In the genomic region with DNA sequence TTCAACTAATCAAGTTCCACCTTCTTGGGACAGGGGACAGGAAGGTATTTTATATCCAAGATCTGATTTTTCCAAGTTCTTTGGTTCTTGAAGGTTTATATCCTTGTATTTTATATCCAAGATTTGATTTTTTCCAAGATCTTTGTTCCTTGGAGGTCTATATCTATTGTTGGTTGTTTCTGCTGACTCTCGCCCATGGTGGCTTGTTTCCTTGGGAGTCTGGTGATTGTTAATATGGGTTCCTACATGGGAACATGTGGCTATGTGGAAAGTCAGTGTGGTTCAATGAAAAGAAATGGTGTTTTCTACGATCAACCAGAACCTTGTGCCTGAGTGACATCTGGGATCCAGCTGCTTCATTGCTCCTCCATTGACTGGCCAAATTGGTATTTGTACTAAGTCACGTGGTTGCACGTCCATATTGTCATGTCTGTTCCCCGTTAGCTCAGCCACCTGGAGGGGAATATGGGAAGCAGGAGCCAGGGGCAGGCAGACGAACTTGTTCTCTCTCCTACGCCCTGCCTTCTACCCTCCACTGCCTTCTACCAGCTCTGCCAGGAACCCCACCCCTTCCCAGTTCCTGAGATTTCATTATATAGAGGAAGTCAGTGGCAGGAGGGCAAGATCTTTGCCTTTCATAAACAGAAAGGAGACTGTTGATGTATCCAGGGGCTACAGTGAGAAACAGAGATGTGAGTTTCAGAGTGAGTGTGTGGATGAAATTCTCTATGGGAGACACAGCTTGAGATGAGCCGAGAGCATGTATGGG, we compare ENCODE assay signal across 31 cellular contexts. TPM values are rescaled to one million over a fixed set of nuclear protein-coding genes. Genes with fewer than 3 reads are reported as not detected.
DNase-seq lines count a peak whose midpoint lies in the region; ATAC-seq, FAIRE-seq and TF ChIP-seq lines count a peak whose summit lies in the region.
"Had no signal": no experiment of that assay in that cellular context is flagged by ENCODE, and none has a peak within 500 bp of the region (broad histone marks: within the 10 kb centered on the region; RNA-seq: fewer than 3 reads in every experiment).

No MANE protein-coding gene starts in this region.

- peak overlapping the region; percentile 91; the same call in 1 of the 2 replicates for H2BK12ac ChIP-seq in H1 (ENCODE audit: low read depth, low read length)
- no peak overlapping the region for H2BK12ac ChIP-seq in trophoblast cell (ENCODE audit: low read length)

- H3K4me1 ChIP-seq in right lobe of liver: no peaks in the 10 kb centered on the region
- no peaks in the 10 kb centered on the region for H3K4me1 ChIP-seq in HepG2 (ENCODE audit: insufficient read depth, low read length)
- H3K4me1 ChIP-seq in H1 (replicated peaks in 1 of 4; ENCODE audit: control insufficient read depth in 3 of 4, insufficient read depth in 4 of 4, low read length in 3 of 4): peaks cover 11 to 17% (median 13%) of the 10 kb centered on the region in 4 experiments
- H3K4me1 ChIP-seq in upper lobe of right lung: no peaks in the 10 kb centered on the region
- H3K4me1 ChIP-seq in trophoblast cell (ENCODE audit: control insufficient read depth in 1 of 2, insufficient read depth in 2 of 2, low read length in 2 of 2): peaks cover 4 to 7% of the 10 kb centered on the region in 2 experiments
- H3K4me1 ChIP-seq: ascending aorta, SJCRH30 had no signal

- no peak for TF ChIP-seq CTCF in right lobe of liver (IDR thresholded peaks at IDR 0.05)
- TF ChIP-seq CTCF in HepG2 (CRISPR knock-in tag; IDR thresholded peaks at IDR 0.05): no peak
- TF ChIP-seq CTCF in H1 (IDR thresholded peaks at IDR 0.05; ENCODE audit: control extremely low read depth in 1 of 3, insufficient read depth in 1 of 3, low read depth in 1 of 3, low read length in 3 of 3): no peak
- no peak for TF ChIP-seq CTCF in upper lobe of right lung (IDR thresholded peaks at IDR 0.05)

- no peak overlapping the region for H3K56ac ChIP-seq in H1 (replicated peaks; ENCODE audit: insufficient read length, low read depth, low read length)

- peak overlapping the region; percentile 55; the same call in 1 of the 2 replicates for H2BK15ac ChIP-seq in H1 (ENCODE audit: low read length)

- H4K12ac ChIP-seq in trophoblast cell (ENCODE audit: low read depth, low read length): no peak overlapping the region

- H3K4ac ChIP-seq in H1 (replicated peaks; ENCODE audit: insufficient read length, low read depth, low read length) (no peak overlapping the region), trophoblast cell (ENCODE audit: low read depth, low read length) (no peak overlapping the region)

- H2AFZ ChIP-seq in HepG2 (ENCODE audit: low read length) (no peak overlapping the region), H1 (ENCODE audit: low read length) (no peak overlapping the region), trophoblast cell (ENCODE audit: insufficient read depth, low read length, poor library complexity) (no peak overlapping the region)

- H3K4me2 ChIP-seq in HepG2 (ENCODE audit: low read depth, low read length): no peak overlapping the region
- H3K4me2 ChIP-seq in H1 (ENCODE audit: insufficient read depth in 1 of 2, low read depth in 2 of 2, low read length in 2 of 2): no peak overlapping the region; a peak in 1 of 4 replicates
- H3K4me2 ChIP-seq in trophoblast cell (ENCODE audit: low read length): no peak overlapping the region
- H3K4me2 ChIP-seq: smooth muscle cell had no signal

- H4K8ac ChIP-seq in H1 (ENCODE audit: extremely low read depth, insufficient read depth, low read length) (no peak overlapping the region), trophoblast cell (ENCODE audit: low read depth, low read length) (no peak overlapping the region)

- intact Hi-C loops in right lobe of liver (cut with DNase I) (no loop called here), HepG2 (cut with micrococcal nuclease; ENCODE audit: unreplicated experiment) (no loop called here), upper lobe of right lung (cut with DNase I) (no loop called here)

- H3K36me3 ChIP-seq in right lobe of liver: no peaks in the 10 kb centered on the region
- H3K36me3 ChIP-seq in HepG2 (replicated peaks in 1 of 2; ENCODE audit: control insufficient read depth in 1 of 2, insufficient read depth in 2 of 2, low read length in 2 of 2): no peaks in the 10 kb centered on the region
- no peaks in the 10 kb centered on the region for H3K36me3 ChIP-seq in H1 (ENCODE audit: control insufficient read depth in 2 of 4, insufficient read depth in 4 of 4, low read length in 3 of 4)
- H3K36me3 ChIP-seq in upper lobe of right lung: no peaks in the 10 kb centered on the region
- H3K36me3 ChIP-seq in trophoblast cell (ENCODE audit: control insufficient read depth in 1 of 2, insufficient read depth in 2 of 2, low read length in 2 of 2): no peaks in the 10 kb centered on the region
- H3K36me3 ChIP-seq: ascending aorta, SJCRH30, thoracic aorta had no signal

- H3K14ac ChIP-seq in H1 (ENCODE audit: insufficient read length): no peak overlapping the region
- H3K14ac ChIP-seq in trophoblast cell (ENCODE audit: low read length): no peak overlapping the region

- no peak overlapping the region for H2BK120ac ChIP-seq in H1 (replicated peaks; ENCODE audit: low read depth, low read length)
- H2BK120ac ChIP-seq in trophoblast cell (ENCODE audit: insufficient read depth, low read length, poor library complexity): no peak overlapping the region

- 0 out of 2 replicates have a peak, but pooled peaks cover 2% of the 10 kb centered on the region for H3K79me1 ChIP-seq in H1 (ENCODE audit: low read depth, low read length)
- H3K79me1 ChIP-seq in trophoblast cell (ENCODE audit: low read length): no peaks in the 10 kb centered on the region

- no peak overlapping the region for H4K5ac ChIP-seq in H1 (ENCODE audit: insufficient read length, low read depth, low read length)

- H2BK20ac ChIP-seq in H1 (ENCODE audit: low read length): no peak overlapping the region

- H4K20me1 ChIP-seq in HepG2 (ENCODE audit: insufficient read depth, low read length) (no peaks in the 10 kb centered on the region), H1 (replicated peaks in 1 of 2; ENCODE audit: control insufficient read depth in 1 of 2, insufficient read depth in 2 of 2, low read length in 2 of 2) (no peaks in the 10 kb centered on the region)

- ATAC-seq in right lobe of liver (peak; percentile 16 to 42 (median 27)), HepG2 (no peak), upper lobe of right lung (peak; percentile 86), GM21825 (IDR thresholded peaks at IDR 0.05; ENCODE audit: unreplicated experiment) (no peak)

- no peak overlapping the region for H3K4me3 ChIP-seq in right lobe of liver
- no peak overlapping the region for H3K4me3 ChIP-seq in HepG2 (replicated peaks in 1 of 3; ENCODE audit: insufficient read depth in 1 of 3, low read depth in 2 of 3, low read length in 3 of 3)
- H3K4me3 ChIP-seq in H1 (ENCODE audit: extremely low read depth in 1 of 4, insufficient read depth in 2 of 4, low read depth in 3 of 4, low read length in 4 of 4): no peak overlapping the region
- no peak overlapping the region for H3K4me3 ChIP-seq in upper lobe of right lung
- H3K4me3 ChIP-seq in trophoblast cell (ENCODE audit: low read depth, low read length): no peak overlapping the region
- H3K4me3 ChIP-seq: ascending aorta, SJCRH30, smooth muscle cell, thoracic aorta had no signal

- FAIRE-seq in HepG2 (lab: Jason Lieb, UNC) (no peak), H1 (lab: Jason Lieb, UNC) (no peak)

- CTCF ChIA-PET in HepG2 (lab: Yijun Ruan, JAX; ENCODE audit: low intra/inter-chr PET ratio, low total read pairs) (no interaction called here), H1 (lab: Charles Lee; ENCODE audit: partially characterized antibody) (interaction anchor here (0.6 to 1.8 kb wide), 9 partner anchors 9 to 80 kb away, joined by 3 to 5 read pairs (median 3); no protein-coding TSS in a partner anchor)

- H2AK5ac ChIP-seq in H1 (ENCODE audit: low read depth, low read length) (peak overlapping the region; percentile 88; the same call in 1 of the 2 replicates), trophoblast cell (ENCODE audit: low read length) (no peak overlapping the region)

- no TSS peak for BruUV-seq in HepG2 (replicated peaks; lab: Mats Ljungman, UMichigan)

- no peak for TF ChIP-seq RAD21 in HepG2 (CRISPR knock-in tag; IDR thresholded peaks at IDR 0.05)
- TF ChIP-seq RAD21 in H1 (IDR thresholded peaks at IDR 0.05 in 1 of 2, conservative IDR thresholded peaks at IDR 0.05 in 1 of 2; ENCODE audit: low read depth in 2 of 2, low read length in 2 of 2): no peak

- no peak overlapping the region for H2BK5ac ChIP-seq in H1 (ENCODE audit: low read depth, low read length)
- H2BK5ac ChIP-seq in trophoblast cell (ENCODE audit: low read depth, low read length, poor library complexity): no peak overlapping the region

- in situ Hi-C loops in HepG2 (cut with HindIII; ENCODE audit: extremely low pct_ligation_motif_present, low pct_unique_long_range_greater_than_20kb): no loop called here

- TF ChIP-seq EP300 in HepG2 (IDR thresholded peaks at IDR 0.05; ENCODE audit: low read depth in 2 of 2, low read length in 2 of 2) (no peak), HepG2 (CRISPR knock-in tag; IDR thresholded peaks at IDR 0.05; ENCODE audit: borderline replicate concordance) (no peak), H1 (IDR thresholded peaks at IDR 0.05; ENCODE audit: borderline replicate concordance in 1 of 2, low read depth in 2 of 2, low read length in 2 of 2) (no peak)

- H3K27ac ChIP-seq in right lobe of liver (no peak overlapping the region), HepG2 (ENCODE audit: extremely low read length, insufficient read depth, low read length) (no peak overlapping the region), H1 (ENCODE audit: low read depth, low read length) (no peak overlapping the region), upper lobe of right lung (peak overlapping the region; percentile 47), trophoblast cell (ENCODE audit: low read depth, low read length) (no peak overlapping the region)
- H3K27ac ChIP-seq: ascending aorta, SJCRH30, thoracic aorta had no signal

- H4K91ac ChIP-seq in H1 (replicated peaks; ENCODE audit: insufficient read length, low read length) (no peak overlapping the region), trophoblast cell (ENCODE audit: low read depth, low read length) (no peak overlapping the region)

- H3K9me3 ChIP-seq in right lobe of liver (no peaks in the 10 kb centered on the region), HepG2 (ENCODE audit: low read length) (no peaks in the 10 kb centered on the region), H1 (ENCODE audit: insufficient read depth in 2 of 2, low read depth in 1 of 2, low read length in 1 of 2) (peaks cover 2 to 9% of the 10 kb centered on the region in 2 experiments; a peak in 1 of 4 replicates), upper lobe of right lung (no peaks in the 10 kb centered on the region), trophoblast cell (ENCODE audit: insufficient read depth, low read depth, low read length) (peaks cover 6% of the 10 kb centered on the region)
- H3K9me3 ChIP-seq: SJCRH30 had no signal

- WGBS in right lobe of liver (ENCODE audit: insufficient coverage, low coverage, low lambda C conversion rate, missing lambda C conversion rate): 49% methylated on average over 7 of the region's 8 CpGs
- 7% methylated on average over 8 of the region's 8 CpGs for WGBS in HepG2 (ENCODE audit: low lambda C conversion rate)
- WGBS in H1 (ENCODE audit: extremely low coverage in 1 of 2, insufficient coverage in 1 of 2, insufficient read length in 1 of 2, insufficient replicate concordance in 2 of 2, low coverage in 1 of 2, low lambda C conversion rate in 2 of 2, missing lambda C conversion rate in 1 of 2), 2 experiments: 92% methylated on average over 8 of the region's 8 CpGs; no CpG with 5 or more reads in 1 of the 2 experiments
- WGBS in trophoblast cell (ENCODE audit: extremely low coverage, insufficient coverage, insufficient read length): no CpG with 5 or more reads among the region's 8 CpGs

- H3K27me3 ChIP-seq in right lobe of liver (no peaks in the 10 kb centered on the region), HepG2 (ENCODE audit: control insufficient read depth in 1 of 2, insufficient read depth in 2 of 2, low read length in 2 of 2) (peaks cover 0 to 25% of the 10 kb centered on the region in 2 experiments; a peak in 2 of 5 replicates), H1 (replicated peaks in 1 of 4; ENCODE audit: control insufficient read depth in 3 of 4, extremely low read depth in 1 of 4, insufficient read depth in 3 of 4, low read length in 3 of 4) (peaks cover 0 to 6% (median 3%) of the 10 kb centered on the region in 4 experiments; a peak in 3 of 7 replicates), upper lobe of right lung (no peaks in the 10 kb centered on the region), trophoblast cell (ENCODE audit: insufficient read depth, low read length) (no peaks in the 10 kb centered on the region)
- H3K27me3 ChIP-seq: ascending aorta, SJCRH30 had no signal

- TF ChIP-seq POLR2A in right lobe of liver (IDR thresholded peaks at IDR 0.05): no peak
- TF ChIP-seq POLR2A in HepG2 (IDR thresholded peaks at IDR 0.05; ENCODE audit: insufficient read depth in 1 of 2, low read depth in 2 of 2, low read length in 2 of 2): no peak
- no peak for TF ChIP-seq POLR2A in H1 (IDR thresholded peaks at IDR 0.05; ENCODE audit: control extremely low read depth in 1 of 2, low read depth in 2 of 2, low read length in 2 of 2)

- H3K23ac ChIP-seq in H1 (ENCODE audit: insufficient read length) (no peak overlapping the region), trophoblast cell (ENCODE audit: low read length) (no peak overlapping the region)

- H3K18ac ChIP-seq in H1 (ENCODE audit: extremely low read depth, low read length) (no peak overlapping the region; the same call in 1 of the 2 replicates), trophoblast cell (ENCODE audit: low read length) (no peak overlapping the region)

- H3K9ac ChIP-seq in HepG2 (ENCODE audit: insufficient read depth, low read depth, low read length) (no peak overlapping the region), H1 (replicated peaks in 1 of 4; ENCODE audit: extremely low read depth in 1 of 4, low read depth in 3 of 4, low read length in 3 of 4) (no peak overlapping the region), trophoblast cell (ENCODE audit: low read length) (no peak overlapping the region)

- POLR2A ChIA-PET in HepG2 (lab: Yijun Ruan, JAX) (no interaction called here), H1 (lab: Charles Lee; ENCODE audit: partially characterized antibody) (interaction anchor here (0.9 to 5.4 kb wide), 3 partner anchors 9 to 75 kb away, joined by 3 to 28 read pairs (median 4); partner anchors contain the start of gene CSF2RB)

- DNase-seq in right lobe of liver (no peak), HepG2 (ENCODE audit: low spot score) (no peak), OCI-M1 (lab: John Stamatoyannopoulos, UW) (peak; percentile 26), H1 (ENCODE audit: low read depth in 1 of 2, low spot score in 2 of 2) (no peak), upper lobe of right lung (no peak), trophoblast cell (no peak)
- DNase-seq in activated CD4-positive, alpha-beta T cell treated with anti-CD3 and anti-CD28 coated beads for 1 hour: no peak
- DNase-seq: activated CD4-positive, alpha-beta T cell treated with anti-CD3 and anti-CD28 coated beads, Interleukin-2, amount 50 U/mL, for 48 hours; CD4-positive, alpha-beta T cell; DMS153; effector CD4-positive, alpha-beta T cell; foreskin melanocyte; GDM1; HCEC 1CT; hippocampal formation; NCI-H1092; NCI-H187 treated with DMSO at 0.1 percent for 48 hours; NCI-H226; NCI-H82; SJCRH30; stimulated activated CD4-positive, alpha-beta T cell treated with anti-CD3 and anti-CD28 coated beads, Interleukin-2, amount 100 ng/mL, for 48 hours; stimulated activated naive CD4-positive, alpha-beta T cell treated with Interleukin-2 at 50 U/mL for 16 hours; T-helper 17 cell had no signal

- no peaks in the 10 kb centered on the region for H3K79me2 ChIP-seq in HepG2 (ENCODE audit: insufficient read depth, low read length)
- no peaks in the 10 kb centered on the region for H3K79me2 ChIP-seq in H1 (ENCODE audit: control insufficient read depth in 1 of 2, insufficient read depth in 2 of 2, low read length in 2 of 2)
- H3K79me2 ChIP-seq in trophoblast cell (ENCODE audit: control insufficient read depth, insufficient read depth, low read length, poor library complexity): no peaks in the 10 kb centered on the region

- H3K23me2 ChIP-seq in H1 (ENCODE audit: low read depth, low read length): no peaks in the 10 kb centered on the region

RNA-seq across cellular contexts. Expression of gene CSF2RB, which starts 11.1 kb away (rescaled TPM):
- total RNA-seq in right lobe of liver (1 to 10 TPM in 5 of 6 experiments, under 1 TPM in 1; 0.88 to 4.7 (median 2.4) TPM), HepG2 (2016; rRNA removed; fragmentation: Illumina TruSeq; extraction: Trizol) (not detected in 2 replicates), upper lobe of right lung (27.2 TPM)
- total RNA-seq in HepG2 (2016; cell fraction: cytosol; rRNA removed; fragmentation: Illumina TruSeq; extraction: Trizol; ENCODE audit: low read depth): not detected in 2 replicates
- not detected in 2 replicates for total RNA-seq in HepG2 (2016; cell fraction: insoluble cytoplasmic fraction; rRNA removed; fragmentation: Illumina TruSeq; extraction: Trizol)
- not detected in 2 replicates for total RNA-seq in HepG2 (2016; cell fraction: membrane; rRNA removed; fragmentation: Illumina TruSeq; extraction: Trizol)
- total RNA-seq in HepG2 (2016; cell fraction: nucleus; rRNA removed; fragmentation: Illumina TruSeq; extraction: Trizol): not detected in 2 replicates
- polyA plus RNA-seq in HepG2 (2011; rRNA removed) (not detected in 2 replicates), H1 (2011; rRNA removed) (0.02 TPM in 1 of 2 replicates, not detected in the other)
- not detected in 2 replicates for polyA plus RNA-seq in HepG2 (2011; cell fraction: cytosol; rRNA removed)
- not detected in 2 replicates for polyA plus RNA-seq in HepG2 (2011; cell fraction: nucleus; rRNA removed)
- polyA plus RNA-seq in HepG2 (2012): not detected in 2 replicates
- polyA plus RNA-seq in HepG2 (2016; cell fraction: cytosol; fragmentation: Illumina TruSeq; extraction: Trizol; ENCODE audit: low read depth): not detected in 2 replicates
- not detected in 2 replicates for polyA plus RNA-seq in HepG2 (2016; cell fraction: insoluble cytoplasmic fraction; fragmentation: Illumina TruSeq; extraction: Trizol; ENCODE audit: low read depth)
- polyA plus RNA-seq in HepG2 (2016; cell fraction: membrane; fragmentation: Illumina TruSeq; extraction: Trizol; ENCODE audit: low read depth): not detected in 2 replicates
- not detected in 2 replicates for polyA plus RNA-seq in HepG2 (2016; cell fraction: nucleus; fragmentation: Illumina TruSeq; extraction: Trizol; ENCODE audit: insufficient read depth, low read depth)
- not detected in 2 replicates for polyA minus RNA-seq in HepG2 (2011; rRNA and poly(A)+ RNA removed; ENCODE audit: low replicate concordance)
- polyA minus RNA-seq in HepG2 (2011; cell fraction: cytosol; rRNA and poly(A)+ RNA removed): not detected in 2 replicates
- not detected in 2 replicates for polyA minus RNA-seq in HepG2 (2011; cell fraction: nucleus; rRNA and poly(A)+ RNA removed)
- not detected in 2 replicates for total RNA-seq in H1 (2021; fragmentation: NEBNext Ultra II Directional; extraction: Animal tissue kit (Norgen Biotek cat#: 25700))
- polyA plus RNA-seq in H1 (2011; cell fraction: cytosol; rRNA removed): not detected
- 0.14 TPM for polyA plus RNA-seq in H1 (2011; cell fraction: nucleus; rRNA removed)
- not detected in 4 replicates for polyA plus RNA-seq in H1 (2012, experiment 1 of 2)
- not detected for polyA plus RNA-seq in H1 (2012, experiment 2 of 2)
- 0.02 TPM for polyA plus RNA-seq in H1 (2013, experiment 1 of 2)
- polyA plus RNA-seq in H1 (2013, experiment 2 of 2): not detected
- not detected in 2 replicates for polyA minus RNA-seq in H1 (2011; rRNA and poly(A)+ RNA removed)
- polyA minus RNA-seq in H1 (2011; cell fraction: cytosol; rRNA and poly(A)+ RNA removed): not detected
- not detected for polyA minus RNA-seq in H1 (2011; cell fraction: nucleus; rRNA and poly(A)+ RNA removed)
- polyA plus RNA-seq in trophoblast cell (2013): 4.3 and 4.7 TPM in 2 replicates
- total RNA-seq: HT-29, SJCRH30, smooth muscle cell had no signal
- polyA plus RNA-seq: AG04450 had no signal

RNA-seq across cellular contexts. Expression of gene NCF4, which starts 41.5 kb away (rescaled TPM):
- total RNA-seq in right lobe of liver (1 to 10 TPM; 2.3 to 6.2 (median 4.0) TPM), HepG2 (2016; rRNA removed; fragmentation: Illumina TruSeq; extraction: Trizol) (not detected in 2 replicates), upper lobe of right lung (37.0 TPM)
- total RNA-seq in HepG2 (2016; cell fraction: cytosol; rRNA removed; fragmentation: Illumina TruSeq; extraction: Trizol; ENCODE audit: low read depth): not detected in 2 replicates
- total RNA-seq in HepG2 (2016; cell fraction: insoluble cytoplasmic fraction; rRNA removed; fragmentation: Illumina TruSeq; extraction: Trizol): not detected in 2 replicates
- not detected in 2 replicates for total RNA-seq in HepG2 (2016; cell fraction: membrane; rRNA removed; fragmentation: Illumina TruSeq; extraction: Trizol)
- not detected in 2 replicates for total RNA-seq in HepG2 (2016; cell fraction: nucleus; rRNA removed; fragmentation: Illumina TruSeq; extraction: Trizol)
- polyA plus RNA-seq in HepG2 (2011; rRNA removed) (not detected in 2 replicates), H1 (2011; rRNA removed) (0.20 TPM in 1 of 2 replicates, not detected in the other)
- polyA plus RNA-seq in HepG2 (2011; cell fraction: cytosol; rRNA removed): 0.04 TPM in 2 replicates
- 0.23 TPM in 1 of 2 replicates, not detected in the other for polyA plus RNA-seq in HepG2 (2011; cell fraction: nucleus; rRNA removed)
- not detected in 2 replicates for polyA plus RNA-seq in HepG2 (2012)
- not detected in 2 replicates for polyA plus RNA-seq in HepG2 (2016; cell fraction: cytosol; fragmentation: Illumina TruSeq; extraction: Trizol; ENCODE audit: low read depth)
- polyA plus RNA-seq in HepG2 (2016; cell fraction: insoluble cytoplasmic fraction; fragmentation: Illumina TruSeq; extraction: Trizol; ENCODE audit: low read depth): not detected in 2 replicates
- not detected in 2 replicates for polyA plus RNA-seq in HepG2 (2016; cell fraction: membrane; fragmentation: Illumina TruSeq; extraction: Trizol; ENCODE audit: low read depth)
- not detected in 2 replicates for polyA plus RNA-seq in HepG2 (2016; cell fraction: nucleus; fragmentation: Illumina TruSeq; extraction: Trizol; ENCODE audit: insufficient read depth, low read depth)
- 0.23 TPM in 1 of 2 replicates, not detected in the other for polyA minus RNA-seq in HepG2 (2011; rRNA and poly(A)+ RNA removed; ENCODE audit: low replicate concordance)
- not detected in 2 replicates for polyA minus RNA-seq in HepG2 (2011; cell fraction: cytosol; rRNA and poly(A)+ RNA removed)
- polyA minus RNA-seq in HepG2 (2011; cell fraction: nucleus; rRNA and poly(A)+ RNA removed): not detected in 2 replicates
- not detected in 2 replicates for total RNA-seq in H1 (2021; fragmentation: NEBNext Ultra II Directional; extraction: Animal tissue kit (Norgen Biotek cat#: 25700))
- polyA plus RNA-seq in H1 (2011; cell fraction: cytosol; rRNA removed): 0.10 TPM
- 0.09 TPM for polyA plus RNA-seq in H1 (2011; cell fraction: nucleus; rRNA removed)
- not detected in 4 replicates for polyA plus RNA-seq in H1 (2012, experiment 1 of 2)
- not detected for polyA plus RNA-seq in H1 (2012, experiment 2 of 2)
- 0.08 TPM for polyA plus RNA-seq in H1 (2013, experiment 1 of 2)
- not detected for polyA plus RNA-seq in H1 (2013, experiment 2 of 2)
- polyA minus RNA-seq in H1 (2011; rRNA and poly(A)+ RNA removed): not detected in 2 replicates
- not detected for polyA minus RNA-seq in H1 (2011; cell fraction: cytosol; rRNA and poly(A)+ RNA removed)
- polyA minus RNA-seq in H1 (2011; cell fraction: nucleus; rRNA and poly(A)+ RNA removed): not detected
- 2.3 and 2.9 TPM in 2 replicates for polyA plus RNA-seq in trophoblast cell (2013)
- total RNA-seq: HT-29, pulmonary artery endothelial cell, SJCRH30, smooth muscle cell, WTC11 had no signal
- polyA plus RNA-seq: AG04450 had no signal

Comparison
In these comparisons a context has a peak if more than half of its experiments do, and no peak if none do; other contexts are left out.
1. ATAC-seq: peak in right lobe of liver (4 of 4) and upper lobe of right lung (single experiment); none in HepG2 (single experiment) and GM21825 (single experiment).